8 cellular contexts compared by ENCODE assay signal in the genomic region with DNA sequence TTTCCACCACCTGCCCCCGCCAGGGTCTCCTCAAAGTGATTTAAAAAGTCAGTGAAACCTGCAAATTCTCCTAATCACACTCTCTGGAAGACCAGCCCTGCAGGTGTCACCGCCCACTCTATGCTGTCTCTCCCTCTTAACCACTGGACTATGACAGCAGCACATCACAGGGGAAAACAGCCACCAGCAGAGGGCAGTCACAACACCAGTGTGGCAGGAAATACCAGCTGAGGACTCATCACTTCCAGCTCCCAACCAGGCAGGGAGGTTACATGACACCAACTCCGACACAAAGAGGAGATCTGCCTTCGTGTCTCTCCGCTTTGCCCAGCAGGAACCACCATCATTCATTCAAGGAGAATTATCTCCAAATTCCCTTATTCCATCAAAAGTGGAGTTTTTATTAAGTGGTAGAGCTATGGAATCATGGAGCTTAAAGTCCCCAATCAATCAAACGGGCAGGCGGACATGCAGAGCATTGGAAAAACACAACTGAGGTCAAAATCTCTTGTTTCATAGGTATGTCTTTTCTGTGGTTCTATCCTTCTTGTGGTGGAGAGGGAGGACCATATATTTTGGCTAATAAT.
A peak's percentile ranks its signal among the peaks of the same experiment; 100 is the strongest.
DNase-seq lines count a peak whose midpoint lies in the region; ATAC-seq and TF ChIP-seq lines count a peak whose summit lies in the region.

No MANE protein-coding gene starts in this region.

- H3K36me3 Mint-ChIP-seq in activated CD8-positive, alpha-beta T cell treated with anti-CD3 and anti-CD28 coated beads, Interleukin-2, amount 10 ng/mL, durations not matched to agents 7 days and 5 days (ENCODE audit: low read depth): no peaks in the 10 kb centered on the region

- ATAC-seq in GM19023 (IDR thresholded peaks at IDR 0.05; ENCODE audit: unreplicated experiment) (peak; percentile 82), HG03442 (IDR thresholded peaks at IDR 0.05; ENCODE audit: unreplicated experiment) (peak; percentile 81)
- ATAC-seq in activated CD8-positive, alpha-beta T cell treated with anti-CD3 and anti-CD28 coated beads, Interleukin-2, amount 10 ng/mL, durations not matched to agents 7 days and 5 days: peak; percentile 92

- CTCF ChIA-PET in AG04450 (lab: Charles Lee): interaction anchor here (0.6 to 8.0 kb wide), 29 partner anchors 8 to 685 kb away, joined by 3 to 46 read pairs (median 3); no protein-coding TSS in a partner anchor
- CTCF ChIA-PET in activated CD8-positive, alpha-beta T cell treated with anti-CD3 and anti-CD28 coated beads, Interleukin-2, amount 10 ng/mL, durations not matched to agents 7 days and 5 days (lab: Charles Lee): interaction anchor here (0.6 to 6.6 kb wide), 33 partner anchors 8 to 1976 kb away, joined by 3 to 81 read pairs (median 3); no protein-coding TSS in a partner anchor

- no peak overlapping the region for H3K4me3 Mint-ChIP-seq in activated CD8-positive, alpha-beta T cell treated with anti-CD3 and anti-CD28 coated beads, Interleukin-2, amount 10 ng/mL, durations not matched to agents 7 days and 5 days

- no peak overlapping the region for H3K4me3 ChIP-seq in AG04450 (ENCODE audit: low read depth, low read length)

- peaks cover 8% of the 10 kb centered on the region for H3K27me3 Mint-ChIP-seq in activated CD8-positive, alpha-beta T cell treated with anti-CD3 and anti-CD28 coated beads, Interleukin-2, amount 10 ng/mL, durations not matched to agents 7 days and 5 days (ENCODE audit: low read depth)

- TF ChIP-seq CTCF in AG04450 (IDR thresholded peaks at IDR 0.05; ENCODE audit: low read depth, low read length): peak; percentile 79

- no peak overlapping the region for H3K27ac ChIP-seq in AG04450 (ENCODE audit: low read depth, low read length)

- H3K9me3 ChIP-seq in AG04450 (ENCODE audit: control insufficient read depth, insufficient read depth, low read length): no peaks in the 10 kb centered on the region

- DNase-seq in AG04450 (ENCODE audit: low read depth, low spot score): peak; percentile 68
- peak; percentile 82 for DNase-seq in NCI-H82 (lab: John Stamatoyannopoulos, UW)
- DNase-seq in activated CD8-positive, alpha-beta T cell treated with anti-CD3 and anti-CD28 coated beads, Interleukin-2, amount 10 ng/mL, durations not matched to agents 7 days and 5 days: peak; percentile 85
- DNase-seq in epidermal melanocyte (ENCODE audit: insufficient read length, low spot score): peak; percentile 16
- DNase-seq in mucosa of gallbladder (ENCODE audit: low spot score): peak; percentile 62
- peak; percentile 32 to 47 for DNase-seq in stimulated activated CD8-positive, alpha-beta memory T cell treated with anti-CD3 and anti-CD28 coated beads, Interleukin-4, amount 100 ng/mL, for 4 hours (ENCODE audit: low read depth in 2 of 2, low spot score in 1 of 2)

- no peak overlapping the region for H3K27ac Mint-ChIP-seq in activated CD8-positive, alpha-beta T cell treated with anti-CD3 and anti-CD28 coated beads, Interleukin-2, amount 10 ng/mL, durations not matched to agents 7 days and 5 days

- H3K9me3 Mint-ChIP-seq in activated CD8-positive, alpha-beta T cell treated with anti-CD3 and anti-CD28 coated beads, Interleukin-2, amount 10 ng/mL, durations not matched to agents 7 days and 5 days (ENCODE audit: insufficient read depth): no peaks in the 10 kb centered on the region

- no peaks in the 10 kb centered on the region for H3K27me3 ChIP-seq in AG04450 (ENCODE audit: control insufficient read depth, insufficient read depth, low read length)

- POLR2A ChIA-PET in AG04450 (lab: Yijun Ruan, JAX): no interaction called here
- POLR2A ChIA-PET in activated CD8-positive, alpha-beta T cell treated with anti-CD3 and anti-CD28 coated beads, Interleukin-2, amount 10 ng/mL, durations not matched to agents 7 days and 5 days (lab: Charles Lee): interaction anchor here (0.6 kb wide), 1 partner anchor 407 kb away, joined by 3 read pairs; no protein-coding TSS in a partner anchor

- peaks cover 3% of the 10 kb centered on the region for H3K4me1 Mint-ChIP-seq in activated CD8-positive, alpha-beta T cell treated with anti-CD3 and anti-CD28 coated beads, Interleukin-2, amount 10 ng/mL, durations not matched to agents 7 days and 5 days (ENCODE audit: low read depth)

Comparison
In these comparisons a context has a peak if more than half of its experiments do, and no peak if none do; other contexts are left out.
1. DNase-seq: peak in every context shown above with its lines; median percentile 85 in activated CD8-positive, alpha-beta T cell treated with anti-CD3 and anti-CD28 coated beads, Interleukin-2, amount 10 ng/mL, durations not matched to agents 7 days and 5 days; 82 in NCI-H82; 68 in AG04450; 62 in mucosa of gallbladder; 40 in stimulated activated CD8-positive, alpha-beta memory T cell treated with anti-CD3 and anti-CD28 coated beads, Interleukin-4, amount 100 ng/mL, for 4 hours; 16 in epidermal melanocyte.